8 cellular contexts compared by ENCODE assay signal in genomic region chr14:23539209-23539866, GRCh38. TPM values are rescaled to one million over a fixed set of nuclear protein-coding genes. Genes with fewer than 3 reads are reported as not detected.
DNase-seq lines count a peak whose midpoint lies in the region; ATAC-seq, FAIRE-seq and TF ChIP-seq lines count a peak whose summit lies in the region.

No MANE protein-coding gene starts in this region.

- no peaks in the 10 kb centered on the region for H3K4me1 ChIP-seq in psoas muscle

- no peaks in the 10 kb centered on the region for H3K27me3 ChIP-seq in psoas muscle (ENCODE audit: insufficient read depth in 3 of 3, low read length in 2 of 3)

- peaks cover 5% of the 10 kb centered on the region for H3K4me1 Mint-ChIP-seq in activated naive CD8-positive, alpha-beta T cell treated with anti-CD3 and anti-CD28 coated beads, Interleukin-2, amount 10 ng/mL, durations not matched to agents 7 days and 5 days

- H3K27me3 Mint-ChIP-seq in activated naive CD8-positive, alpha-beta T cell treated with anti-CD3 and anti-CD28 coated beads, Interleukin-2, amount 10 ng/mL, durations not matched to agents 7 days and 5 days = peaks cover 8% of the 10 kb centered on the region

- H3K36me3 ChIP-seq in psoas muscle (ENCODE audit: insufficient read depth in 1 of 2, low read depth in 1 of 2) = no peaks in the 10 kb centered on the region

- H3K4me3 Mint-ChIP-seq in activated naive CD8-positive, alpha-beta T cell treated with anti-CD3 and anti-CD28 coated beads, Interleukin-2, amount 10 ng/mL, durations not matched to agents 7 days and 5 days = no peak overlapping the region

- DNase-seq in COLO668 (lab: John Stamatoyannopoulos, UW; ENCODE audit: unreplicated experiment) (peak; percentile 25), GM19239 (ENCODE audit: insufficient read length, low spot score) (peak; percentile 67), NCI-H2029 (lab: John Stamatoyannopoulos, UW) (peak; percentile 88), left cardiac atrium (no peak), psoas muscle (no peak)
- no peak for DNase-seq in activated naive CD8-positive, alpha-beta T cell treated with anti-CD3 and anti-CD28 coated beads, Interleukin-2, amount 10 ng/mL, durations not matched to agents 7 days and 5 days
- no peak for DNase-seq in stimulated activated CD4-positive, alpha-beta T cell treated with anti-CD3 and anti-CD28 coated beads, Interleukin-15, amount 100 ng/mL, for 24 hours

- no peak overlapping the region for H3K4me3 ChIP-seq in psoas muscle

- POLR2A ChIA-PET in activated naive CD8-positive, alpha-beta T cell treated with anti-CD3 and anti-CD28 coated beads, Interleukin-2, amount 10 ng/mL, durations not matched to agents 7 days and 5 days (lab: Charles Lee) = no interaction called here

- no peaks in the 10 kb centered on the region for H3K9me3 Mint-ChIP-seq in activated naive CD8-positive, alpha-beta T cell treated with anti-CD3 and anti-CD28 coated beads, Interleukin-2, amount 10 ng/mL, durations not matched to agents 7 days and 5 days

- no peak overlapping the region for H3K27ac Mint-ChIP-seq in activated naive CD8-positive, alpha-beta T cell treated with anti-CD3 and anti-CD28 coated beads, Interleukin-2, amount 10 ng/mL, durations not matched to agents 7 days and 5 days

- WGBS in psoas muscle, 3 donors = 22 to 25% (median 25%) methylated on average over 7 of the region's 7 CpGs

- no peak overlapping the region for H3K27ac ChIP-seq in psoas muscle

- peak; percentile 70 for TF ChIP-seq CTCF in psoas muscle (IDR thresholded peaks at IDR 0.05)

- intact Hi-C loops in left cardiac atrium (cut with DNase I) (no loop called here), psoas muscle (cut with DNase I) (loop anchor here in 1 of 2 donors (5.0 kb wide), 1 partner anchor 52 kb away; no protein-coding TSS in a partner anchor)

- no peaks in the 10 kb centered on the region for H3K9me3 ChIP-seq in psoas muscle

- peak; percentile 61 for ATAC-seq in activated naive CD8-positive, alpha-beta T cell treated with anti-CD3 and anti-CD28 coated beads, Interleukin-2, amount 10 ng/mL, durations not matched to agents 7 days and 5 days (ENCODE audit: low read depth)
- ATAC-seq in left cardiac atrium (peak; percentile 58 to 71), psoas muscle (peak; percentile 54 to 77 (median 67)), HG03175 (IDR thresholded peaks at IDR 0.05; ENCODE audit: unreplicated experiment) (no peak)

- H3K36me3 Mint-ChIP-seq in activated naive CD8-positive, alpha-beta T cell treated with anti-CD3 and anti-CD28 coated beads, Interleukin-2, amount 10 ng/mL, durations not matched to agents 7 days and 5 days = no peaks in the 10 kb centered on the region

- FAIRE-seq in GM19239 (lab: Jason Lieb, UNC) = peak; percentile 86

RNA-seq across cellular contexts. Expression of gene ZFHX2, which starts 12.2 kb away (rescaled TPM):
- total RNA-seq in activated naive CD8-positive, alpha-beta T cell treated with anti-CD3 and anti-CD28 coated beads, Interleukin-2, amount 10 ng/mL, durations not matched to agents 7 days and 5 days = 1 to 10 TPM in 1 of 2 experiments, under 1 TPM in 1; 0.75 to 1.4 TPM
- total RNA-seq in left cardiac atrium = 1 to 10 TPM in 1 of 2 donors, under 1 TPM in 1; 0.89 to 1.3 TPM
- 1 to 10 TPM in 1 of 4 donors, under 1 TPM in 3; 0.39 to 2.9 (median 0.63) TPM for total RNA-seq in psoas muscle
- polyA plus RNA-seq in psoas muscle = under 1 TPM; 0.11 to 0.71 (median 0.69) TPM

RNA-seq across cellular contexts. Expression of gene THTPA, which starts 16.7 kb away (rescaled TPM):
- total RNA-seq in activated naive CD8-positive, alpha-beta T cell treated with anti-CD3 and anti-CD28 coated beads, Interleukin-2, amount 10 ng/mL, durations not matched to agents 7 days and 5 days = 10 to 100 TPM; 14.2 to 19.2 TPM
- 10 to 100 TPM; 17.3 to 18.9 TPM for total RNA-seq in left cardiac atrium
- 10 to 100 TPM; 18.5 to 29.9 (median 23.2) TPM for total RNA-seq in psoas muscle
- polyA plus RNA-seq in psoas muscle = 10 to 100 TPM; 23.0 to 53.5 (median 26.2) TPM

RNA-seq across cellular contexts. Expression of gene AP1G2, which starts 28.3 kb away (rescaled TPM):
- 100 to 1,000 TPM; 335 to 389 TPM for total RNA-seq in activated naive CD8-positive, alpha-beta T cell treated with anti-CD3 and anti-CD28 coated beads, Interleukin-2, amount 10 ng/mL, durations not matched to agents 7 days and 5 days
- total RNA-seq in left cardiac atrium (10 to 100 TPM; 16.5 to 32.3 TPM), psoas muscle (10 to 100 TPM in 1 of 4 donors, 1 to 10 TPM in 3; 4.4 to 11.0 (median 6.1) TPM)
- polyA plus RNA-seq in psoas muscle = 1 to 10 TPM; 3.3 to 5.3 (median 4.3) TPM

RNA-seq across cellular contexts. Expression of gene JPH4, which starts 39.3 kb away (rescaled TPM):
- not detected for total RNA-seq in activated naive CD8-positive, alpha-beta T cell treated with anti-CD3 and anti-CD28 coated beads, Interleukin-2, amount 10 ng/mL, durations not matched to agents 7 days and 5 days
- under 1 TPM; 0.24 to 0.68 TPM for total RNA-seq in left cardiac atrium
- under 1 TPM; 0.05 to 0.62 (median 0.17) TPM for total RNA-seq in psoas muscle
- polyA plus RNA-seq in psoas muscle = under 1 TPM; 0.01 to 0.13 (median 0.03) TPM

Comparison
In these comparisons a context has a peak if more than half of its experiments do, and no peak if none do; other contexts are left out.
1. DNase-seq: peak in COLO668 (single experiment), GM19239 (single experiment) and NCI-H2029 (single experiment); none in activated naive CD8-positive, alpha-beta T cell treated with anti-CD3 and anti-CD28 coated beads, Interleukin-2, amount 10 ng/mL, durations not matched to agents 7 days and 5 days (single experiment), left cardiac atrium (single experiment), psoas muscle (0 of 2) and stimulated activated CD4-positive, alpha-beta T cell treated with anti-CD3 and anti-CD28 coated beads, Interleukin-15, amount 100 ng/mL, for 24 hours (single experiment).
2. RNA of gene AP1G2, which starts 28.3 kb away (total RNA-seq): 335 to 389 TPM in activated naive CD8-positive, alpha-beta T cell treated with anti-CD3 and anti-CD28 coated beads, Interleukin-2, amount 10 ng/mL, durations not matched to agents 7 days and 5 days; 16.5 to 32.3 TPM in left cardiac atrium and 4.4 to 11.0 TPM in psoas muscle; every median in the first group is over 10 times any median in the second.